ENCODE assay signal across 8 cellular contexts in genomic region chr7:45111298-45112223, GRCh38. TPM values are rescaled to one million over a fixed set of nuclear protein-coding genes. Genes with fewer than 3 reads are reported as not detected.
DNase-seq lines count a peak whose midpoint lies in the region; ATAC-seq and TF ChIP-seq lines count a peak whose summit lies in the region.

TSS of gene TBRG4 (minus strand) at chr7:45111697. CDS start at chr7:45109237, 2,460 bp downstream.

- ATAC-seq in GM21390 (IDR thresholded peaks at IDR 0.05; ENCODE audit: unreplicated experiment): peak; percentile 96

- peak within 1 kb of the TSS; percentile 98 for H3K4me3 Mint-ChIP-seq in endodermal cell

- H3K9me3 Mint-ChIP-seq in endodermal cell: no peaks in the 10 kb centered on the region

- H3K79me1 ChIP-seq in mesendoderm (ENCODE audit: low read length): peaks cover 19% of the 10 kb centered on the region

- H3K36me3 ChIP-seq in HUES48 (ENCODE audit: control insufficient read depth, insufficient read depth, low read length): peaks cover 29% of the 10 kb centered on the region
- peaks cover 37% of the 10 kb centered on the region for H3K36me3 ChIP-seq in NT2/D1 (ENCODE audit: insufficient read depth, insufficient read length, low read length)
- H3K36me3 ChIP-seq in endodermal cell (ENCODE audit: control insufficient read depth, insufficient read depth, low read length): peaks cover 29% of the 10 kb centered on the region
- peaks cover 11% of the 10 kb centered on the region for H3K36me3 ChIP-seq in mesendoderm (ENCODE audit: control insufficient read depth, insufficient read depth, low read length)

- peaks cover 6% of the 10 kb centered on the region for H3K4me1 Mint-ChIP-seq in endodermal cell

- no peak within 1 kb of the TSS for H3K23ac ChIP-seq in mesendoderm (ENCODE audit: low read length)

- H3K27ac Mint-ChIP-seq in endodermal cell: peak within 1 kb of the TSS; percentile 99

- peaks cover 24% of the 10 kb centered on the region for H3K36me3 Mint-ChIP-seq in endodermal cell (ENCODE audit: low read depth)

- H3K18ac ChIP-seq in mesendoderm (ENCODE audit: low read length): no peak within 1 kb of the TSS

- H3K27me3 Mint-ChIP-seq in endodermal cell (ENCODE audit: insufficient read depth): peaks cover 28% of the 10 kb centered on the region

- peak within 1 kb of the TSS; percentile 68 for H3K4me2 ChIP-seq in mesendoderm (ENCODE audit: low read length)

- H3K9ac ChIP-seq in HUES48 (ENCODE audit: low read depth, low read length): peak within 1 kb of the TSS; percentile 98
- H3K9ac ChIP-seq in NT2/D1 (ENCODE audit: insufficient read length, low read depth): peak within 1 kb of the TSS; percentile 100
- peak within 1 kb of the TSS; percentile 84 for H3K9ac ChIP-seq in endodermal cell (ENCODE audit: extremely low read depth, low read length, poor library complexity, severe bottlenecking)
- peak within 1 kb of the TSS; percentile 95 for H3K9ac ChIP-seq in mesendoderm (ENCODE audit: low read length)

- no peak within 1 kb of the TSS for H2BK120ac ChIP-seq in mesendoderm (ENCODE audit: low read depth, low read length)

- no peaks in the 10 kb centered on the region for H3K4me1 ChIP-seq in HUES48 (ENCODE audit: control insufficient read depth, insufficient read depth, low read length)
- H3K4me1 ChIP-seq in NT2/D1 (ENCODE audit: insufficient read depth, insufficient read length): peaks cover 3% of the 10 kb centered on the region
- no peaks in the 10 kb centered on the region for H3K4me1 ChIP-seq in endodermal cell (ENCODE audit: control insufficient read depth, insufficient read depth, low read length)
- H3K4me1 ChIP-seq in mesendoderm (ENCODE audit: control insufficient read depth, low read depth, low read length): no peaks in the 10 kb centered on the region

- 0 to 1% methylated on average over 20 to 64 of the region's 64 CpGs for WGBS in endodermal cell (ENCODE audit: insufficient coverage in 1 of 2, insufficient read length in 1 of 2), 2 experiments
- WGBS in mesendoderm (ENCODE audit: extremely low coverage, insufficient coverage, low lambda C conversion rate): no CpG with 5 or more reads among the region's 64 CpGs

- no peak within 1 kb of the TSS for H2BK15ac ChIP-seq in mesendoderm (replicated peaks; ENCODE audit: low read depth)

- H3K9me3 ChIP-seq in HUES48 (ENCODE audit: control insufficient read depth, insufficient read depth, low read length): no peaks in the 10 kb centered on the region
- H3K9me3 ChIP-seq in NT2/D1 (ENCODE audit: insufficient read depth, low read length): no peaks in the 10 kb centered on the region
- H3K9me3 ChIP-seq in endodermal cell (ENCODE audit: control insufficient read depth, low read length): no peaks in the 10 kb centered on the region

- TF ChIP-seq CTCF in endodermal cell (conservative IDR thresholded peaks at IDR 0.05): peak; percentile 54

- H3K4me3 ChIP-seq in HUES48 (ENCODE audit: low read depth, low read length) (peak within 1 kb of the TSS; percentile 86), NT2/D1 (ENCODE audit: insufficient read length, low read depth) (peak within 1 kb of the TSS; percentile 100), endodermal cell (ENCODE audit: low read length) (peak within 1 kb of the TSS; percentile 90), mesendoderm (ENCODE audit: low read length) (peak within 1 kb of the TSS; percentile 94)

- peak within 1 kb of the TSS; percentile 83 for H3K4ac ChIP-seq in mesendoderm (ENCODE audit: low read depth, low read length)

- H2AK5ac ChIP-seq in mesendoderm (ENCODE audit: low read length): no peak within 1 kb of the TSS

- H4K5ac ChIP-seq in mesendoderm (ENCODE audit: low read length): no peak within 1 kb of the TSS

- H4K8ac ChIP-seq in mesendoderm (ENCODE audit: low read depth, low read length): no peak within 1 kb of the TSS

- H3K56ac ChIP-seq in mesendoderm (ENCODE audit: low read length): peak within 1 kb of the TSS; percentile 99

- H3K27me3 ChIP-seq in HUES48 (ENCODE audit: control insufficient read depth, insufficient read depth, low read length) (no peaks in the 10 kb centered on the region), NT2/D1 (ENCODE audit: insufficient read depth, insufficient read length) (no peaks in the 10 kb centered on the region), endodermal cell (ENCODE audit: control insufficient read depth, insufficient read depth, low read length, poor library complexity, severe bottlenecking) (peaks cover 26% of the 10 kb centered on the region), mesendoderm (ENCODE audit: insufficient read depth, low read length, poor library complexity) (no peaks in the 10 kb centered on the region)

- peak within 1 kb of the TSS; percentile 66 for H2BK5ac ChIP-seq in mesendoderm (ENCODE audit: low read length)

- H3K27ac ChIP-seq in HUES48 (ENCODE audit: low read depth, low read length): peak within 1 kb of the TSS; percentile 98
- H3K27ac ChIP-seq in endodermal cell (ENCODE audit: low read depth, low read length): peak within 1 kb of the TSS; percentile 98
- peak within 1 kb of the TSS; percentile 13 for H3K27ac ChIP-seq in mesendoderm (ENCODE audit: low read depth, low read length)

- peaks cover 36% of the 10 kb centered on the region for H3K79me2 ChIP-seq in mesendoderm (ENCODE audit: control insufficient read depth, insufficient read depth, low read length)

- DNase-seq in D341Med (ENCODE audit: low spot score) (peak; percentile 96), NT2/D1 (ENCODE audit: low read depth, low spot score) (peak; percentile 99), endodermal cell (peak; percentile 97), mesendoderm (peak; percentile 98)
- DNase-seq in activated CD8-positive, alpha-beta memory T cell treated with anti-CD3 and anti-CD28 coated beads, Interleukin-2, amount 50 U/mL, for 1 hour (ENCODE audit: extremely low read depth): peak; percentile 85
- peak; percentile 87 for DNase-seq in stimulated activated CD8-positive, alpha-beta memory T cell treated with anti-CD3 and anti-CD28 coated beads, Interleukin-15, amount 100 ng/mL, for 1 hour (ENCODE audit: low read depth)

RNA-seq across cellular contexts. Expression of gene TBRG4, which starts in this region (rescaled TPM):
- total RNA-seq in endodermal cell: 10 to 100 TPM; 66.7 to 95.9 TPM
- 52.1 TPM for polyA plus RNA-seq in endodermal cell (2013, experiment 1 of 2)
- 54.2 TPM for polyA plus RNA-seq in endodermal cell (2013, experiment 2 of 2)
- 71.6 TPM for polyA plus RNA-seq in mesendoderm (2013, experiment 1 of 2)
- polyA plus RNA-seq in mesendoderm (2013, experiment 2 of 2): 76.3 TPM

Comparison
In these comparisons a context has a peak if more than half of its experiments do, and no peak if none do; other contexts are left out.
1. Peak in every context shown above with its lines: DNase-seq, ATAC-seq, H3K4me3 ChIP-seq and H3K27ac ChIP-seq.
2. H3K27ac ChIP-seq: peak in every context shown above with its lines; median percentile 98 in HUES48; 98 in endodermal cell; 13 in mesendoderm.